ENCODE assay signal across 12 cellular contexts in the genomic region with DNA sequence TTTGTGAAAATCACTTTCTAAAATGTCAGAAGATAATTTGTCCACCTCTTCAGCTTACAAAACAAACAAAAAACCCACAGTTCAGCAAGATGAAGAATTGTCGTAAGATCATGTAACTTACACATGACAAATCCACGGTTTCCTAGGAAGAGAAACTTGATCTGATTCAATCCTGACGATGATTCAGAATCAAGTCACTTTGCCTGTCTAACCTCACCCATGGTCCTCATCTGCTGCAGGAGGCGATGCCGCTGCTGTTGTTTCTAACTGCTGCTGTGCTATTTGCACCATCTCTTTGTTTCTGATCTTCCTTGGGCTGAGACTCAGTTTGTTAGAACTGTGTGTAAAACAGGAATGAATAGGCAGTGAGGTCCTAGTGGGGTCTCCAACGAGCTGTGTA. TPM values are rescaled to one million over a fixed set of nuclear protein-coding genes. Genes with fewer than 3 reads are reported as not detected.
A peak's percentile ranks its signal among the peaks of the same experiment; 100 is the strongest.
DNase-seq lines count a peak whose midpoint lies in the region; ATAC-seq and TF ChIP-seq lines count a peak whose summit lies in the region.
"Had no signal": no experiment of that assay in that cellular context is flagged by ENCODE, and none has a peak within 500 bp of the region (broad histone marks: within the 10 kb centered on the region; RNA-seq: fewer than 3 reads in every experiment).

No MANE protein-coding gene starts in this region.

- H3K36me3 Mint-ChIP-seq in T-helper 17 cell (ENCODE audit: low read depth): peaks cover 3% of the 10 kb centered on the region
- H3K36me3 Mint-ChIP-seq: activated CD8-positive, alpha-beta memory T cell treated with anti-CD3 and anti-CD28 coated beads, Interleukin-2, amount 10 ng/mL, durations not matched to agents 7 days and 5 days had no signal

- no peaks in the 10 kb centered on the region for H3K9me3 ChIP-seq in T-helper 17 cell (ENCODE audit: control insufficient read depth, low read length, poor library complexity, severe bottlenecking)

- peaks cover 19% of the 10 kb centered on the region for H3K4me1 Mint-ChIP-seq in T-helper 17 cell

- in situ Hi-C loops in ACHN (cut with HindIII; ENCODE audit: low pct_ligation_motif_present, low pct_unique_long_range_greater_than_20kb, low sequenced_read_pairs): no loop called here

- no peak for ATAC-seq in T-helper 17 cell
- no peak for ATAC-seq in HG03442 (IDR thresholded peaks at IDR 0.05; ENCODE audit: unreplicated experiment)
- no peak for ATAC-seq in HG03097 (IDR thresholded peaks at IDR 0.05; ENCODE audit: low FRiP score, unreplicated experiment)
- ATAC-seq: activated CD8-positive, alpha-beta memory T cell treated with anti-CD3 and anti-CD28 coated beads, Interleukin-2, amount 10 ng/mL, durations not matched to agents 7 days and 5 days had no signal

- H3K27me3 Mint-ChIP-seq in T-helper 17 cell: peaks cover 31% of the 10 kb centered on the region

- no peak overlapping the region for H3K27ac Mint-ChIP-seq in T-helper 17 cell
- H3K27ac Mint-ChIP-seq: activated CD8-positive, alpha-beta memory T cell treated with anti-CD3 and anti-CD28 coated beads, Interleukin-2, amount 10 ng/mL, durations not matched to agents 7 days and 5 days had no signal

- peak overlapping the region; percentile 45 for H3K4me3 ChIP-seq in fibroblast of the aortic adventitia (ENCODE audit: low read depth, low read length)
- H3K4me3 ChIP-seq: dorsolateral prefrontal cortex, skin epidermis had no signal

- H3K4me3 Mint-ChIP-seq in T-helper 17 cell: peak overlapping the region; percentile 67
- H3K4me3 Mint-ChIP-seq: activated CD8-positive, alpha-beta memory T cell treated with anti-CD3 and anti-CD28 coated beads, Interleukin-2, amount 10 ng/mL, durations not matched to agents 7 days and 5 days had no signal

- DNase-seq in ACHN (peak; percentile 60), H4 (ENCODE audit: low spot score) (peak; percentile 76), T-helper 17 cell (no peak), fibroblast of the aortic adventitia (ENCODE audit: low read depth) (peak; percentile 79), iPS-NIHi7 (ENCODE audit: extremely low spot score) (no peak), GM10266 (ENCODE audit: extremely low spot score) (no peak)
- DNase-seq: activated CD8-positive, alpha-beta memory T cell treated with anti-CD3 and anti-CD28 coated beads, Interleukin-2, amount 10 ng/mL, durations not matched to agents 7 days and 5 days; dorsolateral prefrontal cortex had no signal

- TF ChIP-seq CTCF in fibroblast of the aortic adventitia (IDR thresholded peaks at IDR 0.05; ENCODE audit: insufficient read depth, low read length) (no peak), GM10266 (IDR thresholded peaks at IDR 0.05; ENCODE audit: control insufficient read depth, insufficient read depth, low read depth, missing control alignments) (no peak)

RNA-seq across cellular contexts. Expression of a gene that starts 10.1 kb away (rescaled TPM):
- 0.10 TPM in 1 of 2 replicates, not detected in the other for total RNA-seq in H4 (2014; rRNA removed; shearing (Covaris generic))
- total RNA-seq in T-helper 17 cell: under 1 TPM; 0.34 to 0.67 TPM
- total RNA-seq in fibroblast of the aortic adventitia (ENCODE audit: low replicate concordance): 0.09 TPM in 1 of 2 replicates, not detected in the other
- total RNA-seq: lung microvascular endothelial cell had no signal

RNA-seq across cellular contexts. Expression of a gene that starts 11.8 kb away (rescaled TPM):
- not detected in 2 replicates for total RNA-seq in H4 (2014; rRNA removed; shearing (Covaris generic))
- not detected for total RNA-seq in T-helper 17 cell
- 0.08 TPM in 1 of 2 replicates, not detected in the other for total RNA-seq in fibroblast of the aortic adventitia (ENCODE audit: low replicate concordance)
- total RNA-seq: lung microvascular endothelial cell had no signal

RNA-seq across cellular contexts. Expression of a gene that starts 22.8 kb away (rescaled TPM):
- not detected in 2 replicates for total RNA-seq in H4 (2014; rRNA removed; shearing (Covaris generic))
- 10 to 100 TPM in 1 of 2 donors, under 1 TPM in 1; 0.42 to 17.7 TPM for total RNA-seq in T-helper 17 cell
- total RNA-seq in fibroblast of the aortic adventitia (ENCODE audit: low replicate concordance): 4.8 and 10.8 TPM in 2 replicates
- total RNA-seq: activated CD8-positive, alpha-beta memory T cell treated with anti-CD3 and anti-CD28 coated beads, Interleukin-2, amount 10 ng/mL, durations not matched to agents 7 days and 5 days had no signal

RNA-seq across cellular contexts. Expression of a gene that starts 49.7 kb away (rescaled TPM):
- total RNA-seq in H4 (2014; rRNA removed; shearing (Covaris generic)): not detected in 2 replicates
- not detected for total RNA-seq in T-helper 17 cell
- total RNA-seq in fibroblast of the aortic adventitia (ENCODE audit: low replicate concordance): 0.09 TPM in 1 of 2 replicates, not detected in the other
- total RNA-seq: activated CD8-positive, alpha-beta memory T cell treated with anti-CD3 and anti-CD28 coated beads, Interleukin-2, amount 10 ng/mL, durations not matched to agents 7 days and 5 days had no signal

RNA-seq across cellular contexts. Expression of a gene that starts 54.1 kb away (rescaled TPM):
- 2.5 TPM in 2 replicates for total RNA-seq in H4 (2014; rRNA removed; shearing (Covaris generic))
- total RNA-seq in T-helper 17 cell (100 to 1,000 TPM; 129 to 137 TPM), fibroblast of the aortic adventitia (ENCODE audit: low replicate concordance) (not detected in 2 replicates)
- total RNA-seq: lung microvascular endothelial cell had no signal

Comparison
In these comparisons a context has a peak if more than half of its experiments do, and no peak if none do; other contexts are left out.
1. DNase-seq: peak in ACHN (single experiment), H4 (single experiment) and fibroblast of the aortic adventitia (single experiment); none in T-helper 17 cell (0 of 3), iPS-NIHi7 (single experiment) and GM10266 (single experiment).